In the genomic region with DNA sequence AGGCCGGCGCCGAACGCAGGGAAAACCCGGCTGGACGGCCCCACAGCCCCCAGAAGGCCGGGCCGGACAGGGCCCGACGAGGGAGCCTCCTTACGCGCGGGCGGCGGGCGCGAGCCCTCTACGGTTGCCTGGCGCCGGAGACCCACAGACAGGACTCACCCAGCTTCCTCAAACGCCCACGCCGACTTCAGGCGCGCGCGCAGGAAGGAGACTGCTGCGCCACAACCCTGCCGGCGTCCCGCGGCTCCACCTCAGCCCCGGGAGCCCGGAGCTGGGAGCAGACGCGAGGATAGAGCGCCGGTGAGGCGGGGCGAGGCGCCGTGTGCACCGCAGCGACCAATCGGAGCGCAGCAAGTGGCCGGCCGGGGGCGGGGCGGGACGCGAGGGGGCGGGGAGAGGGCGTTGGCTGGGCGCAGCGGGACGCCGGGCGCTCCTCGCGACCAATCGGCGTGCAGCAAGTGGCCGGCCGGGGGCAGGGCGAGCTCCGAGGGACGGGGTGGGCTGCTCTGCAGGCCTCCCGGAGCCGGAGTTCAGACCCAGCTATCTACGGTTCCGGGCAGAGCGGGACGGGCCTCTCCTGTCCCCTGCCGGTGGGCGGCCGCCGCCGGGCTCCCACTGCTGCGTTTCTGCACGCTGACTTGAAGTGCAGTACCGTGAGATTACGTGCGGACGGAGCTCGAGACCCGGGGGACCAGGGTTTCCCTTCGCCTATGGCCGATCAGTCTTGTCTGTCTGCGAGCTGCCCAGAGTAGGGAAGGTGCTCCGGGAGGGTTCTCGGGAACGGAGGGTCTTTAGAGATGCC, we compare ENCODE assay signal across 8 cellular contexts. TPM values are rescaled to one million over a fixed set of nuclear protein-coding genes. Genes with fewer than 3 reads are reported as not detected.
DNase-seq lines count a peak whose midpoint lies in the region; ATAC-seq and TF ChIP-seq lines count a peak whose summit lies in the region.

A gene (minus strand): TSS at position 296 of the 802 bp plus-strand sequence. CDS start 11,089 bp downstream, outside the sequence.

- peak; percentile 97 for TF ChIP-seq POLR2A in GM19099 (IDR thresholded peaks at IDR 0.05; ENCODE audit: extremely low read depth, insufficient read length, low read depth)

- ATAC-seq in HG03432 (IDR thresholded peaks at IDR 0.05; ENCODE audit: unreplicated experiment), result peak; percentile 92

- DNase-seq in Ammon's horn (ENCODE audit: low spot score), result peak; percentile 98
- DNase-seq in NCI-H460 (ENCODE audit: extremely low read depth, low read depth), result peak; percentile 89
- peak; percentile 91 for DNase-seq in activated CD4-positive, alpha-beta T cell treated with anti-CD3 and anti-CD28 coated beads for 1 hour
- DNase-seq in cerebellum (ENCODE audit: low spot score), result peak; percentile 97
- peak; percentile 93 for DNase-seq in kidney glomerular epithelial cell (lab: John Stamatoyannopoulos, UW)
- peak; percentile 93 to 95 for DNase-seq in stimulated activated CD4-positive, alpha-beta T cell treated with anti-CD3 and anti-CD28 coated beads, Interleukin-1b, Interleukin-23, amount 100 ng/mL, for 1 hour (ENCODE audit: low read depth in 2 of 2)

RNA-seq across cellular contexts. Expression of the gene that starts here (rescaled TPM):
- total RNA-seq in NCI-H460 (2014; rRNA removed; shearing (Covaris generic)), result 10.3 and 11.0 TPM in 2 replicates
- 22.7 and 40.3 TPM in 2 replicates for polyA plus RNA-seq in NCI-H460 (2014; cell fraction: nucleus; rRNA removed)
- total RNA-seq in cerebellum, result 45.0 TPM

Comparison
In these comparisons a context has a peak if more than half of its experiments do, and no peak if none do; other contexts are left out.
1. Peak in every context shown above with its lines: DNase-seq and ATAC-seq.